In the genomic region with DNA sequence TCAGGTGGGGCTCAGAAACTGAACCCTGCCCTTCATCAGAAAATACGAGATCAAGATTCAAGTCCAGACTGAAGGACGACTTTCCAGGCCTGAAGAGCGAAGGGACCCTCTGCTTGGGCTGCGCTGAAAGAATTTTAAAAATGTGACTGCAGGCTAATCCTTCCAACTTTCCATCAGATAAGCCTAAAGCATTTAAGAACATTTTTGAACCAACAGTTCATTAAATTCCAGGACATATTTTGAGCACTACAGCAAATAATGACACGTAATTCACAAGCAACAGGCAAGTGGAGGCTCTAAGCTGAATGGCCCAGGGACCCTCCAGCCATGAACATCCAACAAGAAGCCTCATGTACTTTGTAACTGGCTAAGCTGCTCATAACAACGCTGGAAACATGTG, we compare ENCODE assay signal across 26 cellular contexts.
"Had no signal": no experiment of that assay in that cellular context is flagged by ENCODE, and none has a peak within 500 bp of the region (broad histone marks: within the 10 kb centered on the region; RNA-seq: fewer than 3 reads in every experiment).

No MANE protein-coding gene starts in this region.

- H3K4me1 ChIP-seq: breast epithelium, gastroesophageal sphincter, heart left ventricle, left ventricle myocardium inferior, parathyroid adenoma, sigmoid colon, spleen, tibial nerve, uterus had no signal

- H3K9me3 Mint-ChIP-seq: activated naive CD4-positive, alpha-beta T cell treated with anti-CD3 and anti-CD28 coated beads, Interleukin-2, amount 50 U/mL, for 72 hours; activated T-helper 1 cell treated with anti-CD3 and anti-CD28 coated beads, Interleukin-12 subunit alpha, Interleukin-12 subunit beta, Interleukin-2, Interleukin-4 antibody, amounts not matched to agents 30 ng/mL and 10 ng/mL and 1 ng/mL, durations not matched to agents 14 hours and 24 hours and 36 hours; dendritic cell treated with granulocyte-macrophage colony-stimulating factor and Interleukin-4, amounts not matched to agents 40 ng/mL and 50 ng/mL, for 4 days; memory B cell; natural killer cell treated with Interleukin-12 subunit alpha and Interleukin-12 subunit beta and Interleukin-15 and Interleukin-18, amount 100 ng/mL, for 72 hours; stimulated activated memory B cell treated with anti-CD40 and anti-IgM and Interleukin-4, amounts not matched to agents 10 μg/mL and 1 μg/mL and 100 μg/mL, for 72 hours; T-helper 2 cell treated with Interferon-gamma antibody and Interleukin-4, amounts not matched to agents 5 μg/mL and 100 μg/mL, for 36 hours; WTC11 had no signal

- H3K9me3 ChIP-seq: breast epithelium, gastroesophageal sphincter, heart left ventricle, left ventricle myocardium inferior, sigmoid colon, spleen, tibial nerve, uterus had no signal

- H3K9ac ChIP-seq: parathyroid adenoma had no signal

- ATAC-seq: activated CD4-positive, alpha-beta T cell treated with anti-CD3 and anti-CD28 coated beads for 36 hours; activated naive CD4-positive, alpha-beta T cell treated with anti-CD3 and anti-CD28 coated beads, Interleukin-2, amount 50 U/mL, for 72 hours; esophagus mucosa; gastroesophageal sphincter; heart left ventricle; natural killer cell treated with Interleukin-12 subunit alpha and Interleukin-12 subunit beta and Interleukin-15 and Interleukin-18, amount 100 ng/mL, for 72 hours; stimulated activated memory B cell treated with anti-CD40 and anti-IgM and Interleukin-4, amounts not matched to agents 10 μg/mL and 1 μg/mL and 100 μg/mL, for 72 hours; WTC11 had no signal

- H3K27me3 Mint-ChIP-seq: dendritic cell treated with granulocyte-macrophage colony-stimulating factor and Interleukin-4, amounts not matched to agents 40 ng/mL and 50 ng/mL, for 4 days; memory B cell; stimulated activated memory B cell treated with anti-CD40 and anti-IgM and Interleukin-4, amounts not matched to agents 10 μg/mL and 1 μg/mL and 100 μg/mL, for 72 hours had no signal

- H3K36me3 Mint-ChIP-seq: activated naive CD4-positive, alpha-beta T cell treated with anti-CD3 and anti-CD28 coated beads, Interleukin-2, amount 50 U/mL, for 72 hours; memory B cell; natural killer cell treated with Interleukin-12 subunit alpha and Interleukin-12 subunit beta and Interleukin-15 and Interleukin-18, amount 100 ng/mL, for 72 hours; stimulated activated memory B cell treated with anti-CD40 and anti-IgM and Interleukin-4, amounts not matched to agents 10 μg/mL and 1 μg/mL and 100 μg/mL, for 72 hours; WTC11 had no signal

- H3K4me1 Mint-ChIP-seq: activated CD4-positive, alpha-beta T cell treated with anti-CD3 and anti-CD28 coated beads for 36 hours; memory B cell; stimulated activated memory B cell treated with anti-CD40 and anti-IgM and Interleukin-4, amounts not matched to agents 10 μg/mL and 1 μg/mL and 100 μg/mL, for 72 hours had no signal

- H3K27me3 ChIP-seq: breast epithelium, gastroesophageal sphincter, sigmoid colon, spleen, tibial nerve, uterus had no signal

- H3K27ac Mint-ChIP-seq: activated CD4-positive, alpha-beta T cell treated with anti-CD3 and anti-CD28 coated beads for 36 hours; activated naive CD4-positive, alpha-beta T cell treated with anti-CD3 and anti-CD28 coated beads, Interleukin-2, amount 50 U/mL, for 72 hours; activated T-helper 1 cell treated with anti-CD3 and anti-CD28 coated beads, Interleukin-12 subunit alpha, Interleukin-12 subunit beta, Interleukin-2, Interleukin-4 antibody, amounts not matched to agents 30 ng/mL and 10 ng/mL and 1 ng/mL, durations not matched to agents 14 hours and 24 hours and 36 hours; dendritic cell treated with granulocyte-macrophage colony-stimulating factor and Interleukin-4, amounts not matched to agents 40 ng/mL and 50 ng/mL, for 4 days; memory B cell; natural killer cell treated with Interleukin-12 subunit alpha and Interleukin-12 subunit beta and Interleukin-15 and Interleukin-18, amount 100 ng/mL, for 72 hours; stimulated activated memory B cell treated with anti-CD40 and anti-IgM and Interleukin-4, amounts not matched to agents 10 μg/mL and 1 μg/mL and 100 μg/mL, for 72 hours; T-helper 2 cell treated with Interferon-gamma antibody and Interleukin-4, amounts not matched to agents 5 μg/mL and 100 μg/mL, for 36 hours; WTC11 had no signal

- H3K79me2 ChIP-seq: parathyroid adenoma had no signal

- H3K4me3 Mint-ChIP-seq: activated CD4-positive, alpha-beta T cell treated with anti-CD3 and anti-CD28 coated beads for 36 hours; activated T-helper 1 cell treated with anti-CD3 and anti-CD28 coated beads, Interleukin-12 subunit alpha, Interleukin-12 subunit beta, Interleukin-2, Interleukin-4 antibody, amounts not matched to agents 30 ng/mL and 10 ng/mL and 1 ng/mL, durations not matched to agents 14 hours and 24 hours and 36 hours; dendritic cell treated with granulocyte-macrophage colony-stimulating factor and Interleukin-4, amounts not matched to agents 40 ng/mL and 50 ng/mL, for 4 days; memory B cell; natural killer cell treated with Interleukin-12 subunit alpha and Interleukin-12 subunit beta and Interleukin-15 and Interleukin-18, amount 100 ng/mL, for 72 hours; stimulated activated memory B cell treated with anti-CD40 and anti-IgM and Interleukin-4, amounts not matched to agents 10 μg/mL and 1 μg/mL and 100 μg/mL, for 72 hours; T-helper 2 cell treated with Interferon-gamma antibody and Interleukin-4, amounts not matched to agents 5 μg/mL and 100 μg/mL, for 36 hours; WTC11 had no signal

- H3K36me3 ChIP-seq: breast epithelium, gastroesophageal sphincter, heart left ventricle, left ventricle myocardium inferior, sigmoid colon, spleen, tibial nerve, uterus had no signal

- H3K4me3 ChIP-seq: breast epithelium, gastroesophageal sphincter, heart left ventricle, left ventricle myocardium inferior, sigmoid colon, spleen, tibial nerve, uterus had no signal

- H3K27ac ChIP-seq: breast epithelium, gastroesophageal sphincter, heart left ventricle, left ventricle myocardium inferior, parathyroid adenoma, sigmoid colon, spleen, tibial nerve, uterus had no signal

- H2AFZ ChIP-seq: parathyroid adenoma had no signal

- DNase-seq: activated CD4-positive, alpha-beta T cell treated with anti-CD3 and anti-CD28 coated beads for 36 hours; activated CD4-positive, alpha-beta T cell treated with anti-CD3 and anti-CD28 coated beads, Interleukin-2, amount 50 U/mL, for 48 hours; activated gamma-delta T cell treated with Interleukin-2 at 50 U/mL for 16 hours; amygdala; cerebellar nuclear complex; effector CD8-positive, alpha-beta T cell; heart left ventricle; kidney glomerular epithelial cell; left ventricle myocardium inferior; sigmoid colon; spleen; stimulated activated CD4-positive, alpha-beta T cell treated with anti-CD3 and anti-CD28 coated beads, Interleukin-4, amount 100 ng/mL, for 4 hours; uterus had no signal
